Comparison of ENCODE assay signal across 24 cellular contexts in the genomic region with DNA sequence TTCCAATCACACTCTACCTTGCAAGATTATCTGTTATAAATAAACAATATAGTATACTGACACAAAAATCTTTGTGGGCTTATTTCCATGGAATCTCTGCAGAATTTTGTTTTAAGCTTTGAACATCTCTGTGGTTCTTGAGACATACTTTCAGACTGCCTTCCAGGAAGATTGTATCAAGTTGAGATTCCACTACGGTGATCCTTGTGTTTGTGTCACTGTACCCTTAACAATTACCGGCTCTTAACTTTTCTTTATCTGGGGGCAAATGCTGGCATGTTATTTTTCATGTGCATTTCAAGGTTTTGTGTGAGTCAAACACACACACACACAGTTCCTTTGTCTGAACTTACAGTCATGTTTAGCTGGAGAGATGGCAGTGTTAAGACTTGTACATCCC.
"Had no signal": no experiment of that assay in that cellular context is flagged by ENCODE, and none has a peak within 500 bp of the region (broad histone marks: within the 10 kb centered on the region; RNA-seq: fewer than 3 reads in every experiment).

No MANE protein-coding gene starts in this region.

- H3K9me3 ChIP-seq: left lung, lower lobe of right lung, pancreas, prostate gland, spleen, suprapubic skin, thoracic aorta, tibial artery, upper lobe of right lung had no signal

- ATAC-seq: left colon; naive thymus-derived CD8-positive, alpha-beta T cell; pancreas; right cardiac atrium; sciatic nerve; stimulated activated effector memory CD8-positive, alpha-beta T cell treated with anti-CD3 and anti-CD28 coated beads, Interleukin-12 subunit alpha, Interleukin-12 subunit beta, amount 100 ng/mL, for 72 hours had no signal

- H3K36me3 ChIP-seq: left lung, lower lobe of right lung, pancreas, prostate gland, spleen, suprapubic skin, thoracic aorta, tibial artery, upper lobe of right lung had no signal

- H3K4me1 ChIP-seq: left lung, lower lobe of right lung, pancreas, prostate gland, spleen, suprapubic skin, upper lobe of right lung had no signal

- H3K27me3 ChIP-seq: left lung, suprapubic skin, tibial artery, upper lobe of right lung had no signal

- H3K4me3 ChIP-seq: left lung, lower lobe of right lung, pancreas, prostate gland, spleen, suprapubic skin, thoracic aorta, tibial artery, upper lobe of right lung had no signal

- DNase-seq: kidney; left colon; left lung; lower lobe of right lung; mammary epithelial cell; mesenchymal stem cell; naive thymus-derived CD8-positive, alpha-beta T cell; nucleus accumbens; pancreas; posterior cingulate gyrus; retina; right cardiac atrium; small intestine; spleen; stimulated activated CD4-positive, alpha-beta T cell treated with anti-CD3 and anti-CD28 coated beads, Interleukin-4, amount 100 ng/mL, for 24 hours; stimulated activated naive CD4-positive, alpha-beta T cell; tibial artery; trophoblast cell; upper lobe of right lung had no signal
